In genomic region chr13:95643471-95643813, GRCh38 we compare ENCODE assay signal across 8 cellular contexts. TPM values are rescaled to one million over a fixed set of nuclear protein-coding genes. Genes with fewer than 3 reads are reported as not detected.
DNase-seq lines count a peak whose midpoint lies in the region; ATAC-seq, FAIRE-seq and TF ChIP-seq lines count a peak whose summit lies in the region.

No MANE protein-coding gene starts in this region.

- peaks cover 4 to 5% of the 10 kb centered on the region in 2 donors for H3K4me1 Mint-ChIP-seq in natural killer cell
- H3K4me1 Mint-ChIP-seq in natural killer cell treated with Interleukin-12 subunit alpha and Interleukin-12 subunit beta and Interleukin-15 and Interleukin-18, amount 100 ng/mL, for 72 hours (ENCODE audit: low read depth in 2 of 2) = peaks cover 4 to 6% of the 10 kb centered on the region in 2 donors
- no peaks in the 10 kb centered on the region for H3K4me1 Mint-ChIP-seq in activated T-helper 17 cell treated with anti-CD3 and anti-CD28 coated beads, Interleukin-2, amount 50 U/mL, for 72 hours

- no peak for TF ChIP-seq POLR2A in stomach (IDR thresholded peaks at IDR 0.05)

- ATAC-seq in natural killer cell (no peak), HG03159 (IDR thresholded peaks at IDR 0.05; ENCODE audit: unreplicated experiment) (no peak)
- ATAC-seq in natural killer cell treated with Interleukin-12 subunit alpha and Interleukin-12 subunit beta and Interleukin-15 and Interleukin-18, amount 100 ng/mL, for 72 hours = no peak
- no peak for ATAC-seq in activated T-helper 17 cell treated with anti-CD3 and anti-CD28 coated beads, Interleukin-2, amount 50 U/mL, for 72 hours (replicated peaks)

- H3K27me3 ChIP-seq in stomach = peaks cover 0 to 60% (median 32%) of the 10 kb centered on the region in 3 donors

- 21 to 32% (median 29%) methylated on average over 9 of the region's 9 CpGs for WGBS in stomach, 5 donors

- intact Hi-C loops in natural killer cell (cut with micrococcal nuclease) (no loop called here), stomach (cut with DNase I; ENCODE audit: low total_unique reads) (no loop called here)

- peak overlapping the region; percentile 6 for H3K4me3 Mint-ChIP-seq in natural killer cell
- H3K4me3 Mint-ChIP-seq in natural killer cell treated with Interleukin-12 subunit alpha and Interleukin-12 subunit beta and Interleukin-15 and Interleukin-18, amount 100 ng/mL, for 72 hours = no peak overlapping the region
- H3K4me3 Mint-ChIP-seq in activated T-helper 17 cell treated with anti-CD3 and anti-CD28 coated beads, Interleukin-2, amount 50 U/mL, for 72 hours = peak overlapping the region; percentile 30

- H3K4me1 ChIP-seq in stomach = peaks cover 27 to 43% (median 34%) of the 10 kb centered on the region in 4 donors

- no peak for DNase-seq in natural killer cell
- DNase-seq in natural killer cell treated with Interleukin-12 subunit alpha and Interleukin-12 subunit beta and Interleukin-15 and Interleukin-18, amount 100 ng/mL, for 72 hours (ENCODE audit: low spot score) = no peak
- no peak for DNase-seq in stomach
- no peak for DNase-seq in NCI-H1930 (lab: John Stamatoyannopoulos, UW)
- no peak for DNase-seq in GM19239 (ENCODE audit: insufficient read length, low spot score)

- TF ChIP-seq EP300 in stomach (IDR thresholded peaks at IDR 0.05) = no peak

- TF ChIP-seq CTCF in natural killer cell (IDR thresholded peaks at IDR 0.05) (no peak), stomach (IDR thresholded peaks at IDR 0.05) (no peak)

- H3K27ac ChIP-seq in stomach = peak overlapping the region in 4 of 5 donors; percentile 68 to 84 (median 80)

- H3K36me3 Mint-ChIP-seq in natural killer cell = no peaks in the 10 kb centered on the region
- no peaks in the 10 kb centered on the region for H3K36me3 Mint-ChIP-seq in natural killer cell treated with Interleukin-12 subunit alpha and Interleukin-12 subunit beta and Interleukin-15 and Interleukin-18, amount 100 ng/mL, for 72 hours
- no peaks in the 10 kb centered on the region for H3K36me3 Mint-ChIP-seq in activated T-helper 17 cell treated with anti-CD3 and anti-CD28 coated beads, Interleukin-2, amount 50 U/mL, for 72 hours (ENCODE audit: low read depth)

- peak overlapping the region; percentile 78 for H3K4me3 ChIP-seq in iPS-18c (ENCODE audit: insufficient read depth, low read depth, low read length)
- H3K4me3 ChIP-seq in stomach = peak overlapping the region; percentile 57 to 81 (median 66)

- H3K27me3 Mint-ChIP-seq in natural killer cell (ENCODE audit: low read depth in 2 of 2) = peaks cover 23 to 39% of the 10 kb centered on the region in 2 donors
- peaks cover 28 to 36% of the 10 kb centered on the region in 2 donors for H3K27me3 Mint-ChIP-seq in natural killer cell treated with Interleukin-12 subunit alpha and Interleukin-12 subunit beta and Interleukin-15 and Interleukin-18, amount 100 ng/mL, for 72 hours
- peaks cover 29% of the 10 kb centered on the region for H3K27me3 Mint-ChIP-seq in activated T-helper 17 cell treated with anti-CD3 and anti-CD28 coated beads, Interleukin-2, amount 50 U/mL, for 72 hours

- H3K27ac Mint-ChIP-seq in natural killer cell = no peak overlapping the region
- H3K27ac Mint-ChIP-seq in natural killer cell treated with Interleukin-12 subunit alpha and Interleukin-12 subunit beta and Interleukin-15 and Interleukin-18, amount 100 ng/mL, for 72 hours = no peak overlapping the region
- H3K27ac Mint-ChIP-seq in activated T-helper 17 cell treated with anti-CD3 and anti-CD28 coated beads, Interleukin-2, amount 50 U/mL, for 72 hours = no peak overlapping the region

- no peaks in the 10 kb centered on the region for H3K9me3 Mint-ChIP-seq in natural killer cell
- no peaks in the 10 kb centered on the region for H3K9me3 Mint-ChIP-seq in natural killer cell treated with Interleukin-12 subunit alpha and Interleukin-12 subunit beta and Interleukin-15 and Interleukin-18, amount 100 ng/mL, for 72 hours
- H3K9me3 Mint-ChIP-seq in activated T-helper 17 cell treated with anti-CD3 and anti-CD28 coated beads, Interleukin-2, amount 50 U/mL, for 72 hours = no peaks in the 10 kb centered on the region

- peaks cover 2% of the 10 kb centered on the region for H3K9me3 ChIP-seq in iPS-18c (ENCODE audit: control insufficient read depth, insufficient read depth, low read length)
- H3K9me3 ChIP-seq in stomach = no peaks in the 10 kb centered on the region

- no peaks in the 10 kb centered on the region for H3K36me3 ChIP-seq in stomach

- no peak for FAIRE-seq in GM19239 (lab: Jason Lieb, UNC)

RNA-seq across cellular contexts. Expression of gene DZIP1, which starts 1.1 kb away (rescaled TPM):
- total RNA-seq in natural killer cell = not detected
- total RNA-seq in natural killer cell treated with Interleukin-12 subunit alpha and Interleukin-12 subunit beta and Interleukin-15 and Interleukin-18, amount 100 ng/mL, for 72 hours = not detected
- not detected for total RNA-seq in activated T-helper 17 cell treated with anti-CD3 and anti-CD28 coated beads, Interleukin-2, amount 50 U/mL, for 72 hours
- 10 to 100 TPM; 12.2 to 25.2 (median 19.2) TPM for total RNA-seq in stomach
- polyA plus RNA-seq in stomach = 10 to 100 TPM in 2 of 3 donors, 1 to 10 TPM in 1; 4.7 to 18.2 (median 12.9) TPM

RNA-seq across cellular contexts. Expression of gene DNAJC3, which starts 33.5 kb away (rescaled TPM):
- total RNA-seq in natural killer cell (10 to 100 TPM; 26.5 to 38.1 (median 29.0) TPM), stomach (100 to 1,000 TPM in 1 of 5 donors, 10 to 100 TPM in 3, 1 to 10 TPM in 1; 9.9 to 102 (median 19.6) TPM)
- 10 to 100 TPM; 35.0 to 55.3 TPM for total RNA-seq in natural killer cell treated with Interleukin-12 subunit alpha and Interleukin-12 subunit beta and Interleukin-15 and Interleukin-18, amount 100 ng/mL, for 72 hours
- 10 to 100 TPM; 14.4 to 19.6 TPM for total RNA-seq in activated T-helper 17 cell treated with anti-CD3 and anti-CD28 coated beads, Interleukin-2, amount 50 U/mL, for 72 hours
- polyA plus RNA-seq in stomach = 10 to 100 TPM in 1 of 3 donors, 1 to 10 TPM in 2; 6.3 to 10.7 (median 8.8) TPM

Comparison
In these comparisons a context has a peak if more than half of its experiments do, and no peak if none do; other contexts are left out.
1. RNA of gene DZIP1, which starts 1.1 kb away (total RNA-seq): 12.2 to 25.2 TPM in stomach; not detected in natural killer cell treated with Interleukin-12 subunit alpha and Interleukin-12 subunit beta and Interleukin-15 and Interleukin-18, amount 100 ng/mL, for 72 hours, not detected in activated T-helper 17 cell treated with anti-CD3 and anti-CD28 coated beads, Interleukin-2, amount 50 U/mL, for 72 hours and not detected in natural killer cell; every median in the first group is over 10 times any median in the second.